ENCODE assay signal across 30 cellular contexts in genomic region chr11:11722246-11722645, GRCh38.
"Had no signal": no experiment of that assay in that cellular context is flagged by ENCODE, and none has a peak within 500 bp of the region (broad histone marks: within the 10 kb centered on the region; RNA-seq: fewer than 3 reads in every experiment).

No MANE protein-coding gene starts in this region.

- H3K4me1 ChIP-seq: adrenal gland, body of pancreas, breast epithelium had no signal

- H3K9me3 ChIP-seq: body of pancreas had no signal

- ATAC-seq: activated CD8-positive, alpha-beta T cell treated with anti-CD3 and anti-CD28 coated beads for 36 hours; activated naive CD4-positive, alpha-beta T cell treated with anti-CD3 and anti-CD28 coated beads, Interleukin-2, amount 50 U/mL, for 72 hours; activated T-cell treated with anti-CD3 and anti-CD28 coated beads, Interleukin-2, amount 50 U/mL, for 4 hours; activated T-cell treated with anti-CD3 and anti-CD28 coated beads, Interleukin-2, amount 50 U/mL, for 72 hours; activated T-helper 17 cell treated with anti-CD3 and anti-CD28 coated beads, Interleukin-2, amount 50 U/mL, for 72 hours; body of pancreas; T-helper 17 cell had no signal

- DNase-seq: activated B cell treated with CpG ODN at 0.5 μM for 24 hours; activated CD4-positive, alpha-beta memory T cell treated with anti-CD3 and anti-CD28 coated beads for 36 hours; activated CD4-positive, alpha-beta T cell treated with anti-CD3 and anti-CD28 coated beads for 4 hours; activated CD4-positive, alpha-beta T cell treated with anti-CD3 and anti-CD28 coated beads, Interleukin-2, amount 10 ng/mL, durations not matched to agents 24 days and 14 days; activated CD4-positive, alpha-beta T cell treated with anti-CD3 and anti-CD28 coated beads, Interleukin-2, amount 50 U/mL, for 1 hour; activated CD4-positive, alpha-beta T cell treated with anti-CD3 and anti-CD28 coated beads, Interleukin-2, amount 50 U/mL, for 4 hours; activated CD4-positive, CD25-positive, alpha-beta regulatory T cell treated with anti-CD3 and anti-CD28 coated beads, Interleukin-2, amount 50 U/mL, for 72 hours; activated CD8-positive, alpha-beta memory T cell treated with anti-CD3 and anti-CD28 coated beads, Interleukin-2, amount 50 U/mL, for 4 hours; activated CD8-positive, alpha-beta T cell treated with anti-CD3 and anti-CD28 coated beads for 36 hours; activated effector memory CD4-positive, alpha-beta T cell treated with anti-CD3 and anti-CD28 coated beads, Interleukin-2, amount 50 U/mL, for 16 hours; activated gamma-delta T cell treated with Interleukin-2 at 50 U/mL for 16 hours; activated naive CD4-positive, alpha-beta T cell; activated naive CD4-positive, alpha-beta T cell treated with anti-CD3 and anti-CD28 coated beads for 36 hours; activated naive CD4-positive, alpha-beta T cell treated with anti-CD3 and anti-CD28 coated beads, Interleukin-2, amount 50 U/mL, for 16 hours; activated naive CD8-positive, alpha-beta T cell treated with anti-CD3 and anti-CD28 coated beads for 36 hours; activated T-cell treated with anti-CD3 and anti-CD28 coated beads for 4 hours; activated T-cell treated with anti-CD3 and anti-CD28 coated beads, Interleukin-2, amount 50 U/mL, for 1 hour; activated T-cell treated with anti-CD3 and anti-CD28 coated beads, Interleukin-2, amount 50 U/mL, for 4 hours; activated T-cell treated with anti-CD3 and anti-CD28 coated beads, Interleukin-2, amount 50 U/mL, for 72 hours; adrenal gland; amniotic stem cell; aorta; body of pancreas; brain microvascular endothelial cell; central memory CD4-positive, alpha-beta T cell; T-helper 17 cell had no signal

- H3K36me3 ChIP-seq: adrenal gland, brain microvascular endothelial cell, breast epithelium had no signal

- H3K27me3 ChIP-seq: body of pancreas, brain microvascular endothelial cell, breast epithelium had no signal

- H3K4me3 ChIP-seq: adrenal gland, body of pancreas, breast epithelium had no signal

- H3K27ac ChIP-seq: adrenal gland, body of pancreas, brain microvascular endothelial cell, breast epithelium, VCaP had no signal
